In the genomic region with DNA sequence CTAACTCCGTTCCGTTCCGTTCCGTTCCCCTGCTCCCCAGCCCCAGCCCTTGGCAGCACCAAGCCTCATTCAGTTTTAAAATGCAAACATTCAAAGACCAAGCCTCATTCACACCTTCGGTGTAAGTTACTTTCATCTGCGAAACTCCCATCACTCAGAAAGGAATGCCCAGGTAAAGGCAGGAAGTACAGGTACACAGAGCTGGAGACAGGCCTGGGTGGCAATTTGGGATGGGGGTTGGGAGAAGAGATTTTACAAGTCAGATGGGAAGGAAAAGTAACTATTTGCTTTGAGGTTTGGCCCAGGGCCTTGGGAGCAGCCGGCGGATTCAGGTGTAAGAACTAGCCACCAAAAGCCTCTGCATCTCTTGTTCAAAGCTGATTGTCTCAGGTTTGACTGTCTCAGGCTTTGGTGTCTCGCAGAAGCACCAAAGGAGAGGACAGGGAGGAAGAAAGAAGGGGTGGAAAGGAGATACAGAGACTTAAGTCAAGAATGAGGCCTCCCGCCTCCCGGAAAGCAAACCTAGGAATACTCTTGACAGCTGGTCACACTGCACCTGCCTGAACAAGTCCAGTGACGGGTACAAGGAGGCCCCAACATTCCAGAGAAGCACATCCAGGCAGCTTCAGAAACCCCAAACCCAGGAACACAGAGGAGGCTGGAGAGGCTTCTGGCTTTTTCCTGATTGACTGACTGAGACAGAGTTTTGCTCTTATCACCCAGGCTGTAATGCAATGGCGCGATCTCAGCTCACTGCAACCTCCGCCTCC, we compare ENCODE assay signal across 20 cellular contexts. TPM values are rescaled to one million over a fixed set of nuclear protein-coding genes. Genes with fewer than 3 reads are reported as not detected.
A peak's percentile ranks its signal among the peaks of the same experiment; 100 is the strongest.
DNase-seq lines count a peak whose midpoint lies in the region; ATAC-seq and TF ChIP-seq lines count a peak whose summit lies in the region.
"Had no signal": no experiment of that assay in that cellular context is flagged by ENCODE, and none has a peak within 500 bp of the region (broad histone marks: within the 10 kb centered on the region; RNA-seq: fewer than 3 reads in every experiment).

No MANE protein-coding gene starts in this region.

- ATAC-seq in GM23338: peak; percentile 27
- peak; percentile 74 for ATAC-seq in foreskin keratinocyte
- no peak for ATAC-seq in GM18498 (IDR thresholded peaks at IDR 0.05; ENCODE audit: unreplicated experiment)

- H3K9me3 ChIP-seq in PC-9 (ENCODE audit: insufficient read depth, low read depth) (no peaks in the 10 kb centered on the region), OCI-LY7 (ENCODE audit: low read length) (no peaks in the 10 kb centered on the region), neural progenitor cell (ENCODE audit: low read depth) (no peaks in the 10 kb centered on the region)
- H3K9me3 ChIP-seq: sigmoid colon, transverse colon had no signal

- CTCF ChIA-PET in PC-9 (lab: Charles Lee) (interaction anchor here (0.9 kb wide), 1 partner anchor 22 kb away, joined by 3 read pairs; no protein-coding TSS in a partner anchor), OCI-LY7 (lab: Charles Lee; ENCODE audit: unreplicated experiment) (no interaction called here)

- H3K4me1 Mint-ChIP-seq in GM23338 (peaks cover 58% of the 10 kb centered on the region), progenitor cell of endocrine pancreas (ENCODE audit: low read depth) (peaks cover 29% of the 10 kb centered on the region), neural progenitor cell (peaks cover 38% of the 10 kb centered on the region)
- H3K4me1 Mint-ChIP-seq: activated CD4-positive, alpha-beta T cell treated with anti-CD3 and anti-CD28 coated beads, Interleukin-2, amount 10 ng/mL, durations not matched to agents 7 days and 5 days; activated naive CD8-positive, alpha-beta T cell treated with anti-CD3 and anti-CD28 coated beads for 36 hours had no signal

- BruUV-seq in PC-9 (replicated peaks; lab: Mats Ljungman, UMichigan) (no TSS peak), OCI-LY7 (replicated peaks; lab: Mats Ljungman, UMichigan) (no TSS peak)

- H3K9me3 Mint-ChIP-seq in GM23338: no peaks in the 10 kb centered on the region
- H3K9me3 Mint-ChIP-seq in progenitor cell of endocrine pancreas (ENCODE audit: low read depth): peaks cover 3% of the 10 kb centered on the region
- peaks cover 44% of the 10 kb centered on the region for H3K9me3 Mint-ChIP-seq in neural progenitor cell
- H3K9me3 Mint-ChIP-seq: activated CD4-positive, alpha-beta T cell treated with anti-CD3 and anti-CD28 coated beads, Interleukin-2, amount 10 ng/mL, durations not matched to agents 7 days and 5 days; activated naive CD8-positive, alpha-beta T cell treated with anti-CD3 and anti-CD28 coated beads for 36 hours had no signal

- H4K20me1 ChIP-seq in GM23338 (replicated peaks; ENCODE audit: insufficient read depth) (peaks cover 21% of the 10 kb centered on the region), PC-9 (ENCODE audit: insufficient read depth) (peaks cover 7% of the 10 kb centered on the region; the same call in 1 of the 2 replicates), OCI-LY7 (ENCODE audit: insufficient read depth, low read length) (no peaks in the 10 kb centered on the region), neural progenitor cell (ENCODE audit: low read depth) (peaks cover 57% of the 10 kb centered on the region)

- TF ChIP-seq CTCF in GM23338 (conservative IDR thresholded peaks at IDR 0.05; ENCODE audit: low read depth in 2 of 2): no peak
- TF ChIP-seq CTCF in PC-9 (conservative IDR thresholded peaks at IDR 0.05): no peak
- TF ChIP-seq CTCF in foreskin keratinocyte (conservative IDR thresholded peaks at IDR 0.05): no peak
- no peak for TF ChIP-seq CTCF in progenitor cell of endocrine pancreas (IDR thresholded peaks at IDR 0.05; ENCODE audit: unreplicated experiment)
- no peak for TF ChIP-seq CTCF in OCI-LY7 (conservative IDR thresholded peaks at IDR 0.05; ENCODE audit: low read length)
- no peak for TF ChIP-seq CTCF in neural progenitor cell (IDR thresholded peaks at IDR 0.05)

- no peak overlapping the region for H3K9ac ChIP-seq in neural progenitor cell
- H3K9ac ChIP-seq: KMS-11 had no signal

- H3K4me1 ChIP-seq in GM23338 (ENCODE audit: insufficient read depth) (peaks cover 36% of the 10 kb centered on the region), PC-9 (replicated peaks; ENCODE audit: insufficient read depth) (peaks cover 45% of the 10 kb centered on the region), foreskin keratinocyte (peaks cover 50% of the 10 kb centered on the region), OCI-LY7 (ENCODE audit: insufficient read depth, low read length, poor library complexity, severe bottlenecking) (no peaks in the 10 kb centered on the region), neural progenitor cell (peaks cover 11% of the 10 kb centered on the region)

- H2AFZ ChIP-seq in GM23338 (no peak overlapping the region), PC-9 (no peak overlapping the region), OCI-LY7 (ENCODE audit: low read length) (no peak overlapping the region), neural progenitor cell (replicated peaks) (no peak overlapping the region)

- peak overlapping the region; percentile 49; the same call in 1 of the 2 replicates for H3K4me2 ChIP-seq in GM23338
- peak overlapping the region; percentile 21 for H3K4me2 ChIP-seq in PC-9
- no peak overlapping the region for H3K4me2 ChIP-seq in OCI-LY7 (ENCODE audit: low read length)
- H3K4me2 ChIP-seq in neural progenitor cell: no peak overlapping the region
- H3K4me2 ChIP-seq: KMS-11 had no signal

- peak overlapping the region; percentile 61 for H3K27ac Mint-ChIP-seq in GM23338
- peak overlapping the region; percentile 67 for H3K27ac Mint-ChIP-seq in progenitor cell of endocrine pancreas
- H3K27ac Mint-ChIP-seq in neural progenitor cell: no peak overlapping the region
- H3K27ac Mint-ChIP-seq: activated CD4-positive, alpha-beta T cell treated with anti-CD3 and anti-CD28 coated beads, Interleukin-2, amount 10 ng/mL, durations not matched to agents 7 days and 5 days; activated naive CD8-positive, alpha-beta T cell treated with anti-CD3 and anti-CD28 coated beads for 36 hours had no signal

- H3K9me2 ChIP-seq in GM23338 (ENCODE audit: insufficient read depth): no peaks in the 10 kb centered on the region
- no peaks in the 10 kb centered on the region for H3K9me2 ChIP-seq in PC-9 (ENCODE audit: insufficient read depth)
- H3K9me2 ChIP-seq in OCI-LY7 (ENCODE audit: insufficient read depth, low read length): no peaks in the 10 kb centered on the region

- peaks cover 21% of the 10 kb centered on the region for H3F3A ChIP-seq in GM23338 (replicated peaks; ENCODE audit: low read depth)
- peaks cover 43% of the 10 kb centered on the region for H3F3A ChIP-seq in PC-9 (ENCODE audit: insufficient read depth, low read depth)
- H3F3A ChIP-seq in neural progenitor cell (ENCODE audit: low read depth): peaks cover 12% of the 10 kb centered on the region

- H3K4me3 ChIP-seq in GM23338 (no peak overlapping the region; the same call in 1 of the 2 replicates), PC-9 (no peak overlapping the region), OCI-LY7 (ENCODE audit: low read depth, low read length, poor library complexity, severe bottlenecking) (no peak overlapping the region), neural progenitor cell (no peak overlapping the region)
- H3K4me3 ChIP-seq: sigmoid colon, SJSA1, transverse colon had no signal

- H3K79me2 ChIP-seq in GM23338 (replicated peaks; ENCODE audit: insufficient read depth): peaks cover 92% of the 10 kb centered on the region
- H3K79me2 ChIP-seq in PC-9 (ENCODE audit: low read depth): peaks cover 11% of the 10 kb centered on the region; the same call in 1 of the 2 replicates
- no peaks in the 10 kb centered on the region for H3K79me2 ChIP-seq in OCI-LY7 (ENCODE audit: insufficient read depth, low read depth, low read length)
- H3K79me2 ChIP-seq in neural progenitor cell (ENCODE audit: low read depth): peaks cover 67% of the 10 kb centered on the region

- H3K36me3 Mint-ChIP-seq in GM23338 (ENCODE audit: low read depth) (peaks cover 4% of the 10 kb centered on the region), progenitor cell of endocrine pancreas (ENCODE audit: insufficient read depth) (peaks cover 13% of the 10 kb centered on the region), neural progenitor cell (peaks cover 55% of the 10 kb centered on the region)
- H3K36me3 Mint-ChIP-seq: activated naive CD8-positive, alpha-beta T cell treated with anti-CD3 and anti-CD28 coated beads for 36 hours had no signal

- H3K27me3 ChIP-seq in GM23338 (ENCODE audit: insufficient read depth) (no peaks in the 10 kb centered on the region), PC-9 (ENCODE audit: insufficient read depth, low read depth) (no peaks in the 10 kb centered on the region), foreskin keratinocyte (no peaks in the 10 kb centered on the region), neural progenitor cell (no peaks in the 10 kb centered on the region)
- H3K27me3 ChIP-seq: sigmoid colon, SJSA1, transverse colon had no signal

- DNase-seq in GM23338 (ENCODE audit: low spot score) (peak; percentile 64), PC-9 (peak; percentile 58 to 78), foreskin keratinocyte (peak; percentile 96 to 98), progenitor cell of endocrine pancreas (ENCODE audit: low spot score, unreplicated experiment) (no peak), OCI-LY7 (ENCODE audit: low spot score) (no peak), neural progenitor cell (ENCODE audit: low spot score) (no peak)
- DNase-seq in activated naive CD4-positive, alpha-beta T cell (lab: John Stamatoyannopoulos, UW): no peak
- DNase-seq: activated CD4-positive, alpha-beta T cell treated with anti-CD3 and anti-CD28 coated beads, Interleukin-2, amount 10 ng/mL, durations not matched to agents 7 days and 5 days; activated naive CD8-positive, alpha-beta T cell treated with anti-CD3 and anti-CD28 coated beads for 36 hours; activated T-cell treated with anti-CD3 and anti-CD28 coated beads for 4 hours; central memory CD4-positive, alpha-beta T cell; midbrain; NCI-H1417; sigmoid colon; stimulated activated CD4-positive, alpha-beta T cell treated with anti-CD3 and anti-CD28 coated beads, Interleukin-4, amount 100 ng/mL, for 4 hours; T-helper 9 cell; transverse colon had no signal

- POLR2A ChIA-PET in PC-9 (lab: Charles Lee; ENCODE audit: unreplicated experiment) (no interaction called here), OCI-LY7 (lab: Charles Lee) (no interaction called here)

- peak overlapping the region; percentile 2; the same call in 1 of the 3 replicates for H3K4me3 Mint-ChIP-seq in GM23338
- no peak overlapping the region for H3K4me3 Mint-ChIP-seq in progenitor cell of endocrine pancreas (ENCODE audit: low read depth)
- H3K4me3 Mint-ChIP-seq in neural progenitor cell: no peak overlapping the region
- H3K4me3 Mint-ChIP-seq: activated CD4-positive, alpha-beta T cell treated with anti-CD3 and anti-CD28 coated beads, Interleukin-2, amount 10 ng/mL, durations not matched to agents 7 days and 5 days; activated naive CD8-positive, alpha-beta T cell treated with anti-CD3 and anti-CD28 coated beads for 36 hours had no signal

- H3K36me3 ChIP-seq in GM23338 (ENCODE audit: insufficient read depth) (peaks cover 3% of the 10 kb centered on the region; the same call in 1 of the 2 replicates), PC-9 (ENCODE audit: low read depth) (no peaks in the 10 kb centered on the region), OCI-LY7 (ENCODE audit: insufficient read depth, low read length) (no peaks in the 10 kb centered on the region), neural progenitor cell (no peaks in the 10 kb centered on the region)
- H3K36me3 ChIP-seq: transverse colon had no signal

- intact Hi-C loops in PC-9 (cut with micrococcal nuclease; ENCODE audit: unreplicated experiment) (no loop called here), OCI-LY7 (cut with micrococcal nuclease; ENCODE audit: unreplicated experiment) (no loop called here)

- H3K27ac ChIP-seq in GM23338 (ENCODE audit: low read depth): peak overlapping the region; percentile 86
- no peak overlapping the region for H3K27ac ChIP-seq in PC-9
- peak overlapping the region; percentile 85 for H3K27ac ChIP-seq in foreskin keratinocyte
- H3K27ac ChIP-seq in OCI-LY7 (ENCODE audit: low read depth, low read length, poor library complexity, severe bottlenecking): no peak overlapping the region
- H3K27ac ChIP-seq in neural progenitor cell: no peak overlapping the region
- H3K27ac ChIP-seq: KMS-11, SJSA1, transverse colon had no signal

- H3K27me3 Mint-ChIP-seq in GM23338 (ENCODE audit: insufficient read depth, low read depth, poor library complexity) (peaks cover 8% of the 10 kb centered on the region), progenitor cell of endocrine pancreas (no peaks in the 10 kb centered on the region), neural progenitor cell (ENCODE audit: insufficient read depth, low read depth) (peaks cover 11% of the 10 kb centered on the region)

RNA-seq across cellular contexts. Expression of a gene that starts 54.7 kb away (rescaled TPM):
- total RNA-seq in GM23338 (2014; rRNA removed; shearing (Covaris generic)): 90.4 and 105 TPM in 2 replicates
- polyA plus RNA-seq in GM23338 (2016; fragmentation: Nextera tagmentation; extraction: Ambion mirVana): 31.8 and 36.2 TPM in 2 replicates
- total RNA-seq in PC-9 (2021): 59.8 and 60.1 TPM in 2 replicates
- 74.7 and 94.8 TPM in 2 replicates for total RNA-seq in foreskin keratinocyte
- polyA plus RNA-seq in foreskin keratinocyte: 69.8 and 84.0 TPM in 2 replicates
- total RNA-seq in progenitor cell of endocrine pancreas: 53.1 and 56.0 TPM in 2 replicates
- total RNA-seq in OCI-LY7 (2014; rRNA removed; shearing (Covaris generic)): 0.93 and 1.3 TPM in 2 replicates
- 2.0 and 2.8 TPM in 2 replicates for total RNA-seq in OCI-LY7 (2022)
- 35.9 and 69.4 TPM in 2 replicates for total RNA-seq in neural progenitor cell (ENCODE audit: low replicate concordance)

Comparison
In these comparisons a context has a peak if more than half of its experiments do, and no peak if none do; other contexts are left out.
1. DNase-seq: peak in GM23338 (single experiment), PC-9 (2 of 2) and foreskin keratinocyte (2 of 2); none in progenitor cell of endocrine pancreas (single experiment), activated naive CD4-positive, alpha-beta T cell (0 of 4), OCI-LY7 (single experiment) and neural progenitor cell (single experiment).
2. H3K27ac ChIP-seq: peak in GM23338 (single experiment) and foreskin keratinocyte (single experiment); none in PC-9 (single experiment), OCI-LY7 (single experiment) and neural progenitor cell (single experiment).
3. H3K4me2 ChIP-seq: peak in GM23338 (single experiment) and PC-9 (single experiment); none in OCI-LY7 (single experiment) and neural progenitor cell (single experiment).